Comparison of ENCODE assay signal across 8 cellular contexts in the genomic region with DNA sequence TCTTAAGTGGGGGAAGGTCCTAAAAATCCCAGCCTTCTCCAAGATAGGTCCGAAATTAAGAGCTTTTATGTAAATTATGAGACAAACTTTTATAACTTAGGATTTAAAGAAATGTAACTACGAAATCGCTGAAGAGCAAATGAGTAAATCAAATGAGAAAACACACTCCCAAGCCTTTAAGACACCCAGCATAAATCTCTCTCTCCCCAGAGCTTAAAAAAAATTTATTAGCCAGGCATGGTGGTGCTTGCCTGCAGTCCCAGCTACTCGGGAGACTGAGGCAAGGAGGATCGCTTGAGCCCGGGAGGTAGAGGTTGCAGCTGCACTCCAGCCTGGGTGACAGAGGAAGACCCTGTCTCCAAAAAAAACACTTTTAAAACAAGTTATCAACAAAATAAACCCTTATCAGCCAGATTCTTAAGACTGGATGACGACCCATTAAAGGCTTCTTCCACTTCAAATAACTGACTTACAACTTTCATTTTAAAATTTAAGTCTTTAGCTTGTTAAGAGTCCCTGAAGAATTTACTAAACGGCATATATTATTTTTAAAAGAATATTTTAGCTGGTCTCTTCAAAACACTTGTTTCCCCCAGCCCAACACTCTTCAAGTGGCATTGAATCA. TPM values are rescaled to one million over a fixed set of nuclear protein-coding genes. Genes with fewer than 3 reads are reported as not detected.
DNase-seq lines count a peak whose midpoint lies in the region; ATAC-seq and TF ChIP-seq lines count a peak whose summit lies in the region.

No MANE protein-coding gene starts in this region.

- H3K9ac ChIP-seq in mesendoderm (ENCODE audit: low read length), result peak overlapping the region; percentile 61

- peaks cover 77% of the 10 kb centered on the region for H3K79me2 ChIP-seq in mesendoderm (ENCODE audit: control insufficient read depth, insufficient read depth, low read length)

- intact Hi-C loops in left cardiac atrium (cut with DNase I), result no loop called here
- intact Hi-C loops in vagina (cut with DNase I), result loop anchor here (5.0 kb wide), 1 partner anchor 43 kb away; no protein-coding TSS in a partner anchor

- no peak overlapping the region for H2BK5ac ChIP-seq in mesendoderm (ENCODE audit: low read length)

- DNase-seq in cardiac muscle cell (ENCODE audit: low read depth in 1 of 2, low spot score in 1 of 2) (no peak), left cardiac atrium (no peak), brain microvascular endothelial cell (no peak), mesendoderm (no peak), vagina (ENCODE audit: extremely low spot score in 2 of 2) (no peak), GM13977 (ENCODE audit: low spot score) (no peak), NCI-H510A treated with DMSO at 0.1 percent for 48 hours (lab: John Stamatoyannopoulos, UW) (no peak)

- H3K18ac ChIP-seq in mesendoderm (ENCODE audit: low read length), result no peak overlapping the region

- no peaks in the 10 kb centered on the region for H3K27me3 ChIP-seq in cardiac muscle cell
- no peaks in the 10 kb centered on the region for H3K27me3 ChIP-seq in brain microvascular endothelial cell (replicated peaks)
- no peaks in the 10 kb centered on the region for H3K27me3 ChIP-seq in mesendoderm (ENCODE audit: insufficient read depth, low read length, poor library complexity)
- no peaks in the 10 kb centered on the region for H3K27me3 ChIP-seq in vagina

- H3K4me3 ChIP-seq in cardiac muscle cell (no peak overlapping the region), brain microvascular endothelial cell (ENCODE audit: low read depth, low read length) (peak overlapping the region; percentile 17), mesendoderm (ENCODE audit: low read length) (no peak overlapping the region), vagina (peak overlapping the region; percentile 25 to 94)

- no peak overlapping the region for H2BK15ac ChIP-seq in mesendoderm (replicated peaks; ENCODE audit: low read depth)

- no peak overlapping the region for H3K4ac ChIP-seq in mesendoderm (ENCODE audit: low read depth, low read length)

- peak overlapping the region; percentile 62 for H3K56ac ChIP-seq in mesendoderm (ENCODE audit: low read length)

- H3K79me1 ChIP-seq in mesendoderm (ENCODE audit: low read length), result no peaks in the 10 kb centered on the region

- in situ Hi-C loops in brain microvascular endothelial cell (cut with HindIII; ENCODE audit: low pct_ligation_motif_present, low sequenced_read_pairs) (no loop called here), GM13977 (cut with MboI; ENCODE audit: low pct_unique_long_range_greater_than_20kb, low sequenced_read_pairs, unreplicated experiment) (no loop called here)

- TF ChIP-seq CTCF in cardiac muscle cell (IDR thresholded peaks at IDR 0.05; ENCODE audit: low read depth, low read length) (no peak), brain microvascular endothelial cell (IDR thresholded peaks at IDR 0.05; ENCODE audit: low read depth, low read length, missing control alignments) (no peak), vagina (IDR thresholded peaks at IDR 0.05) (no peak), GM13977 (IDR thresholded peaks at IDR 0.05; ENCODE audit: extremely low read depth, insufficient read depth, missing control alignments) (no peak)

- no peak overlapping the region for H4K8ac ChIP-seq in mesendoderm (ENCODE audit: low read depth, low read length)

- H3K23ac ChIP-seq in mesendoderm (ENCODE audit: low read length), result no peak overlapping the region

- no CpG with 5 or more reads among the region's 8 CpGs for WGBS in mesendoderm (ENCODE audit: extremely low coverage, insufficient coverage, low lambda C conversion rate)

- H3K9me3 ChIP-seq in cardiac muscle cell (ENCODE audit: low read depth) (no peaks in the 10 kb centered on the region), vagina (no peaks in the 10 kb centered on the region)

- H3K4me1 ChIP-seq in cardiac muscle cell (ENCODE audit: low read depth) (peaks cover 16% of the 10 kb centered on the region), mesendoderm (ENCODE audit: control insufficient read depth, low read depth, low read length) (no peaks in the 10 kb centered on the region), vagina (peaks cover 71% of the 10 kb centered on the region)

- TF ChIP-seq POLR2A in vagina (IDR thresholded peaks at IDR 0.05), result no peak

- peak overlapping the region; percentile 24 for H3K4me2 ChIP-seq in mesendoderm (ENCODE audit: low read length)

- no peak overlapping the region for H2BK120ac ChIP-seq in mesendoderm (ENCODE audit: low read depth, low read length)

- H4K5ac ChIP-seq in mesendoderm (ENCODE audit: low read length), result no peak overlapping the region

- H2AK5ac ChIP-seq in mesendoderm (ENCODE audit: low read length), result no peak overlapping the region

- H3K27ac ChIP-seq in cardiac muscle cell, result peak overlapping the region; percentile 10
- H3K27ac ChIP-seq in brain microvascular endothelial cell, result peak overlapping the region; percentile 5
- H3K27ac ChIP-seq in mesendoderm (ENCODE audit: low read depth, low read length), result no peak overlapping the region
- H3K27ac ChIP-seq in vagina, result peak overlapping the region; percentile 100

- no peaks in the 10 kb centered on the region for H3K36me3 ChIP-seq in cardiac muscle cell
- peaks cover 5% of the 10 kb centered on the region for H3K36me3 ChIP-seq in brain microvascular endothelial cell (replicated peaks)
- H3K36me3 ChIP-seq in mesendoderm (ENCODE audit: control insufficient read depth, insufficient read depth, low read length), result peaks cover 3% of the 10 kb centered on the region
- H3K36me3 ChIP-seq in vagina, result peaks cover 0 to 7% of the 10 kb centered on the region in 2 donors

- no peak for ATAC-seq in left cardiac atrium
- no peak for ATAC-seq in GM19035 (IDR thresholded peaks at IDR 0.05; ENCODE audit: unreplicated experiment)

RNA-seq across cellular contexts. Expression of gene PTGES3, which starts 3.2 kb away (rescaled TPM):
- 59.9 and 82.2 TPM in 2 replicates for total RNA-seq in cardiac muscle cell
- 210 and 262 TPM in 2 replicates for polyA plus RNA-seq in cardiac muscle cell
- total RNA-seq in left cardiac atrium, result 100 to 1,000 TPM; 126 to 138 TPM
- polyA plus RNA-seq in mesendoderm (2013, experiment 1 of 2), result 469 TPM
- polyA plus RNA-seq in mesendoderm (2013, experiment 2 of 2), result 463 TPM
- total RNA-seq in vagina, result 81.0 TPM

RNA-seq across cellular contexts. Expression of gene ATP5F1B, which starts 39.1 kb away (rescaled TPM):
- total RNA-seq in cardiac muscle cell, result 1,322 and 1,661 TPM in 2 replicates
- polyA plus RNA-seq in cardiac muscle cell, result 3,161 and 3,964 TPM in 2 replicates
- total RNA-seq in left cardiac atrium, result 1,000 to 10,000 TPM; 1,539 to 1,844 TPM
- 707 TPM for polyA plus RNA-seq in mesendoderm (2013, experiment 1 of 2)
- 706 TPM for polyA plus RNA-seq in mesendoderm (2013, experiment 2 of 2)
- total RNA-seq in vagina, result 405 TPM

RNA-seq across cellular contexts. Expression of gene NACA, which starts 40.2 kb away (rescaled TPM):
- 916 and 1,196 TPM in 2 replicates for total RNA-seq in cardiac muscle cell
- 871 and 891 TPM in 2 replicates for polyA plus RNA-seq in cardiac muscle cell
- 100 to 1,000 TPM; 516 to 593 TPM for total RNA-seq in left cardiac atrium
- 2,191 TPM for polyA plus RNA-seq in mesendoderm (2013, experiment 1 of 2)
- polyA plus RNA-seq in mesendoderm (2013, experiment 2 of 2), result 2,194 TPM
- total RNA-seq in vagina, result 1,274 TPM

RNA-seq across cellular contexts. Expression of gene BAZ2A, which starts 54.7 kb away (rescaled TPM):
- total RNA-seq in cardiac muscle cell (72.4 and 153 TPM in 2 replicates), left cardiac atrium (10 to 100 TPM; 38.3 to 54.1 TPM), vagina (92.8 TPM)
- polyA plus RNA-seq in cardiac muscle cell, result 65.0 and 104 TPM in 2 replicates
- 66.2 TPM for polyA plus RNA-seq in mesendoderm (2013, experiment 1 of 2)
- 68.8 TPM for polyA plus RNA-seq in mesendoderm (2013, experiment 2 of 2)

Comparison
In these comparisons a context has a peak if more than half of its experiments do, and no peak if none do; other contexts are left out.
1. H3K4me3 ChIP-seq: peak in brain microvascular endothelial cell (single experiment) and vagina (2 of 2); none in cardiac muscle cell (single experiment) and mesendoderm (single experiment).